Comparison of ENCODE assay signal across 8 cellular contexts in the genomic region with DNA sequence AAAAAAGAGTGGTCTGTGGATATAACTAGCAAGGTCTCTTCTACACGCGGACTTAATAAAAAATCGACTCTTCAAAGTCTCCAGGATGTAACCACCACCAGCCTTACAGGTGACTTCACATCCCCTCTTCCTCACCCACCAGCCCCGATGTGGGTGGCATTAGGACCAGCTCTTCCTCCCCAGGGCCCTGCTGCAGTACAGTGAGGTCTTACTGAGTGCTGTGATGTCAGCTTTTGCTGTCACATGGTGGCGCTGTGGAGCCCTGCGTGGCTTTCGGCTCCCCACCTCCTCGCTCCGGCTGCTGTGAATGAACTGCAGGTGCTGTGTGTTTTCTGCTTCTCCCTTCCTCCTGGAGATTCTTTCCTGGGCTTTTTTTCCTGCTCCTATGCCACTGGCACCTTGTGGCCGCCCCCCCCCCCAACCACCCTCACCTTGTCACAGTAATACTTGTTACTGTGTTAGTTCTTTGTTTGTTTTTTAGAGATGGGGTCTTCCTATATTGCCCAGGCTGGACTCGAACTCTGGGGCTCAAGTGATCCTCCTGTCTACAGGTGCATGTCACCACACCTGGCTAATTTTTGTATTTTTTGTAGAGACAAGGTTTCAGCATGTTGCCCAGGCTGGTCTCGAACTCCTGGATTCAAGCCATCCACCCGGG. TPM values are rescaled to one million over a fixed set of nuclear protein-coding genes. Genes with fewer than 3 reads are reported as not detected.
DNase-seq lines count a peak whose midpoint lies in the region; ATAC-seq, FAIRE-seq and TF ChIP-seq lines count a peak whose summit lies in the region.

No MANE protein-coding gene starts in this region.

- no peaks in the 10 kb centered on the region for H3K36me3 Mint-ChIP-seq in naive thymus-derived CD8-positive, alpha-beta T cell
- H3K36me3 Mint-ChIP-seq in stimulated activated memory B cell treated with anti-CD40 and anti-IgM and Interleukin-4, amounts not matched to agents 10 μg/mL and 1 μg/mL and 100 μg/mL, for 72 hours = no peaks in the 10 kb centered on the region

- FAIRE-seq in GM18507 (lab: Jason Lieb, UNC) = peak; percentile 91

- H3K9me3 ChIP-seq in PC-9 (ENCODE audit: insufficient read depth, low read depth) = no peaks in the 10 kb centered on the region

- CTCF ChIA-PET in PC-9 (lab: Charles Lee) = interaction anchor here (0.5 to 1.3 kb wide), 7 partner anchors 11 to 506 kb away, joined by 3 to 16 read pairs (median 5); no protein-coding TSS in a partner anchor

- H2AFZ ChIP-seq in PC-9 = no peak overlapping the region

- no peaks in the 10 kb centered on the region for H3K79me2 ChIP-seq in PC-9 (ENCODE audit: low read depth)

- POLR2A ChIA-PET in PC-9 (lab: Charles Lee; ENCODE audit: unreplicated experiment) = no interaction called here
- POLR2A ChIA-PET in naive thymus-derived CD8-positive, alpha-beta T cell (lab: Charles Lee) = interaction anchor here (0.7 to 1.5 kb wide), 4 partner anchors 11 to 503 kb away, joined by 3 to 4 read pairs (median 3); no protein-coding TSS in a partner anchor

- no peak for DNase-seq in GM18507 (ENCODE audit: extremely low spot score, insufficient read length, low read depth)
- peak; percentile 84 to 91 for DNase-seq in Kasumi-1 (lab: John Stamatoyannopoulos, UW)
- peak; percentile 60 to 84 for DNase-seq in PC-9
- peak; percentile 80 for DNase-seq in activated T-cell treated with anti-CD3 and anti-CD28 coated beads for 24 hours (ENCODE audit: low read depth)
- peak; percentile 72 to 90 (median 84) for DNase-seq in naive thymus-derived CD8-positive, alpha-beta T cell

- 0 out of 2 replicates have a peak, but pooled peaks cover 5% of the 10 kb centered on the region for H3K4me1 ChIP-seq in PC-9 (replicated peaks; ENCODE audit: insufficient read depth)

- no peaks in the 10 kb centered on the region for H3K9me3 Mint-ChIP-seq in naive thymus-derived CD8-positive, alpha-beta T cell
- H3K9me3 Mint-ChIP-seq in stimulated activated memory B cell treated with anti-CD40 and anti-IgM and Interleukin-4, amounts not matched to agents 10 μg/mL and 1 μg/mL and 100 μg/mL, for 72 hours = no peaks in the 10 kb centered on the region

- peaks cover 11% of the 10 kb centered on the region for H3F3A ChIP-seq in PC-9 (ENCODE audit: insufficient read depth, low read depth)

- BruUV-seq in PC-9 (replicated peaks; lab: Mats Ljungman, UMichigan) = no TSS peak

- peaks cover 0 to 10% (median 4%) of the 10 kb centered on the region in 5 donors for H3K27me3 Mint-ChIP-seq in naive thymus-derived CD8-positive, alpha-beta T cell
- H3K27me3 Mint-ChIP-seq in stimulated activated memory B cell treated with anti-CD40 and anti-IgM and Interleukin-4, amounts not matched to agents 10 μg/mL and 1 μg/mL and 100 μg/mL, for 72 hours = peaks cover 10% of the 10 kb centered on the region

- ATAC-seq in esophagus mucosa (peak; percentile 92), GM19395 (IDR thresholded peaks at IDR 0.05; ENCODE audit: unreplicated experiment) (no peak)
- peak; percentile 100 for ATAC-seq in naive thymus-derived CD8-positive, alpha-beta T cell
- peak; percentile 95 for ATAC-seq in stimulated activated memory B cell treated with anti-CD40 and anti-IgM and Interleukin-4, amounts not matched to agents 10 μg/mL and 1 μg/mL and 100 μg/mL, for 72 hours

- no peaks in the 10 kb centered on the region for H3K36me3 ChIP-seq in PC-9 (ENCODE audit: low read depth)

- intact Hi-C loops in PC-9 (cut with micrococcal nuclease; ENCODE audit: unreplicated experiment) = no loop called here

- H3K4me2 ChIP-seq in PC-9 = no peak overlapping the region

- no peak overlapping the region for H3K27ac ChIP-seq in PC-9

- no peak overlapping the region for H3K4me3 ChIP-seq in PC-9

- no peaks in the 10 kb centered on the region for H3K9me2 ChIP-seq in PC-9 (ENCODE audit: insufficient read depth)

- no peaks in the 10 kb centered on the region for H4K20me1 ChIP-seq in PC-9 (ENCODE audit: insufficient read depth)

- H3K27me3 ChIP-seq in PC-9 (ENCODE audit: insufficient read depth, low read depth) = no peaks in the 10 kb centered on the region

- H3K4me1 Mint-ChIP-seq in naive thymus-derived CD8-positive, alpha-beta T cell = peaks cover 3 to 7% (median 5%) of the 10 kb centered on the region in 4 donors
- H3K4me1 Mint-ChIP-seq in stimulated activated memory B cell treated with anti-CD40 and anti-IgM and Interleukin-4, amounts not matched to agents 10 μg/mL and 1 μg/mL and 100 μg/mL, for 72 hours = peaks cover 15% of the 10 kb centered on the region

- H3K27ac Mint-ChIP-seq in naive thymus-derived CD8-positive, alpha-beta T cell = peak overlapping the region in 7 of 10 donors; percentile 32 to 92 (median 79)
- H3K27ac Mint-ChIP-seq in stimulated activated memory B cell treated with anti-CD40 and anti-IgM and Interleukin-4, amounts not matched to agents 10 μg/mL and 1 μg/mL and 100 μg/mL, for 72 hours = no peak overlapping the region

- peak; percentile 73 for TF ChIP-seq CTCF in PC-9 (conservative IDR thresholded peaks at IDR 0.05)

- H3K4me3 Mint-ChIP-seq in naive thymus-derived CD8-positive, alpha-beta T cell = peak overlapping the region in 4 of 10 donors; percentile 10 to 51 (median 21)
- H3K4me3 Mint-ChIP-seq in stimulated activated memory B cell treated with anti-CD40 and anti-IgM and Interleukin-4, amounts not matched to agents 10 μg/mL and 1 μg/mL and 100 μg/mL, for 72 hours = peak overlapping the region; percentile 3

RNA-seq across cellular contexts. Expression of a gene that starts 15.8 kb away (rescaled TPM):
- total RNA-seq in PC-9 (2021) = 66.5 and 76.0 TPM in 2 replicates
- total RNA-seq in esophagus mucosa = 21.0 TPM
- total RNA-seq in naive thymus-derived CD8-positive, alpha-beta T cell = 10 to 100 TPM; 91.7 to 94.7 TPM
- 1 to 10 TPM; 1.6 to 9.0 (median 4.4) TPM for polyA plus RNA-seq in naive thymus-derived CD8-positive, alpha-beta T cell
